Comparison of ENCODE assay signal across 1 cellular context in genomic region chr13:97945342-97945741, GRCh38.
TF ChIP-seq lines count a peak whose summit lies in the region.

No MANE protein-coding gene starts in this region.

TF ChIP-seq in SK-N-SH treated with all-trans-retinoic acid at 6 μM for 48 hours, 23 proteins besides CTCF, POLR2A, EP300 and RAD21 (continued from another document):
- TF ChIP-seq TSHZ2 (CRISPR knock-in tag; IDR thresholded peaks at IDR 0.05), result no peak
- no peak for TF ChIP-seq BACH2 (CRISPR knock-in tag; IDR thresholded peaks at IDR 0.05; ENCODE audit: borderline replicate concordance)
- TF ChIP-seq TOX (CRISPR knock-in tag; IDR thresholded peaks at IDR 0.05; ENCODE audit: borderline replicate concordance), result no peak
